Comparison of ENCODE assay signal across 9 cellular contexts in the genomic region with DNA sequence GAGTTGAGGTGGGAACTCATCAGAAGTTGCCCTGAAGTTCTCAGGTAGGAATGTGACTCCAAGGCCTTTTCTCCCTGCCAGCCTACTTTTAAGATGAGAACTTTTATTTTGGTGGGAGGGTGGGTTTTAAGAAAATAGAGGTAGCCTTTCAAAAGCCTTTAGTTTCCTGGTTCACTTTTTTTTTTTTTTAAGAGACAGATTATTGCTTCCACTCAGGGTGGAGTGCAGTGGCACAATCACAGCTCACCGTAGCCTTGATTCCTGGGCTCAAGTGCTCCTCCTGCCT. TPM values are rescaled to one million over a fixed set of nuclear protein-coding genes. Genes with fewer than 3 reads are reported as not detected.
A peak's percentile ranks its signal among the peaks of the same experiment; 100 is the strongest.
DNase-seq lines count a peak whose midpoint lies in the region; ATAC-seq and TF ChIP-seq lines count a peak whose summit lies in the region.
"Had no signal": no experiment of that assay in that cellular context is flagged by ENCODE, and none has a peak within 500 bp of the region (broad histone marks: within the 10 kb centered on the region; RNA-seq: fewer than 3 reads in every experiment).

No MANE protein-coding gene starts in this region.

- ATAC-seq in WTC11: no peak
- no peak for ATAC-seq in aorta (ENCODE audit: low FRiP score)
- ATAC-seq: activated CD8-positive, alpha-beta memory T cell treated with anti-CD3 and anti-CD28 coated beads, Interleukin-2, amount 10 ng/mL, durations not matched to agents 7 days and 5 days had no signal

- H2AFZ ChIP-seq in smooth muscle cell (ENCODE audit: low read depth): no peak overlapping the region

- 29% methylated on average over 1 of the region's 1 CpG for WGBS in smooth muscle cell (ENCODE audit: low lambda C conversion rate)
- WGBS in aorta, 2 donors: 27 to 91% methylated on average over 1 of the region's 1 CpG

- H3K9me3 ChIP-seq in smooth muscle cell (replicated peaks; ENCODE audit: low read depth) (no peaks in the 10 kb centered on the region), aorta (ENCODE audit: control insufficient read depth, low read length) (no peaks in the 10 kb centered on the region)

- H3F3A ChIP-seq in smooth muscle cell (ENCODE audit: low read depth): no peaks in the 10 kb centered on the region

- H3K27me3 Mint-ChIP-seq in activated CD4-positive, alpha-beta memory T cell treated with anti-CD3 and anti-CD28 coated beads, Interleukin-2, amount 10 ng/mL, durations not matched to agents 7 days and 5 days: no peaks in the 10 kb centered on the region
- H3K27me3 Mint-ChIP-seq in activated CD4-positive, alpha-beta memory T cell treated with anti-CD3 and anti-CD28 coated beads for 36 hours: peaks cover 2% of the 10 kb centered on the region
- peaks cover 31% of the 10 kb centered on the region for H3K27me3 Mint-ChIP-seq in WTC11 (ENCODE audit: low read depth)
- H3K27me3 Mint-ChIP-seq in glutamatergic neuron (ENCODE audit: unreplicated experiment): peaks cover 4% of the 10 kb centered on the region
- H3K27me3 Mint-ChIP-seq: activated CD8-positive, alpha-beta memory T cell treated with anti-CD3 and anti-CD28 coated beads, Interleukin-2, amount 10 ng/mL, durations not matched to agents 7 days and 5 days had no signal

- H3K4me1 ChIP-seq in smooth muscle cell (ENCODE audit: low read depth) (no peaks in the 10 kb centered on the region), aorta (ENCODE audit: control insufficient read depth in 1 of 2, insufficient read depth in 2 of 2, low read length in 2 of 2) (no peaks in the 10 kb centered on the region)

- intact Hi-C loops in activated CD4-positive, alpha-beta memory T cell treated with anti-CD3 and anti-CD28 coated beads for 36 hours (cut with micrococcal nuclease): loop anchor here (5.0 to 10.0 kb wide), 2 partner anchors 35 to 308 kb away; a partner anchor contains a TSS
- intact Hi-C loops in aorta (cut with DNase I): loop anchor here (5.0 kb wide), 2 partner anchors 35 to 55 kb away; a partner anchor contains a TSS

- H3K36me3 Mint-ChIP-seq in activated CD4-positive, alpha-beta memory T cell treated with anti-CD3 and anti-CD28 coated beads, Interleukin-2, amount 10 ng/mL, durations not matched to agents 7 days and 5 days (ENCODE audit: low read depth): no peaks in the 10 kb centered on the region
- H3K36me3 Mint-ChIP-seq in activated CD4-positive, alpha-beta memory T cell treated with anti-CD3 and anti-CD28 coated beads for 36 hours: peaks cover 2% of the 10 kb centered on the region
- H3K36me3 Mint-ChIP-seq in WTC11: 0 out of 2 replicates have a peak, but pooled peaks cover 6% of the 10 kb centered on the region
- H3K36me3 Mint-ChIP-seq in glutamatergic neuron (ENCODE audit: unreplicated experiment): no peaks in the 10 kb centered on the region
- H3K36me3 Mint-ChIP-seq: activated CD8-positive, alpha-beta memory T cell treated with anti-CD3 and anti-CD28 coated beads, Interleukin-2, amount 10 ng/mL, durations not matched to agents 7 days and 5 days had no signal

- no peak overlapping the region for H3K27ac Mint-ChIP-seq in activated CD4-positive, alpha-beta memory T cell treated with anti-CD3 and anti-CD28 coated beads, Interleukin-2, amount 10 ng/mL, durations not matched to agents 7 days and 5 days
- H3K27ac Mint-ChIP-seq in activated CD4-positive, alpha-beta memory T cell treated with anti-CD3 and anti-CD28 coated beads for 36 hours: no peak overlapping the region
- H3K27ac Mint-ChIP-seq in WTC11: no peak overlapping the region
- H3K27ac Mint-ChIP-seq in glutamatergic neuron (ENCODE audit: unreplicated experiment): no peak overlapping the region

- POLR2A ChIA-PET in activated CD4-positive, alpha-beta memory T cell treated with anti-CD3 and anti-CD28 coated beads, Interleukin-2, amount 10 ng/mL, durations not matched to agents 7 days and 5 days (lab: Charles Lee): interaction anchor here (2.8 kb wide), 1 partner anchor 54 kb away, joined by 17 read pairs; a partner anchor contains a TSS
- POLR2A ChIA-PET in activated CD4-positive, alpha-beta memory T cell treated with anti-CD3 and anti-CD28 coated beads for 36 hours (lab: Charles Lee): interaction anchor here (1.4 kb wide), 2 partner anchors 23 to 54 kb away, joined by 4 to 7 read pairs; a partner anchor contains a TSS
- POLR2A ChIA-PET in WTC11 (lab: Charles Lee): no interaction called here

- CTCF ChIA-PET in activated CD4-positive, alpha-beta memory T cell treated with anti-CD3 and anti-CD28 coated beads, Interleukin-2, amount 10 ng/mL, durations not matched to agents 7 days and 5 days (lab: Charles Lee): interaction anchor here (0.7 to 1.4 kb wide), 4 partner anchors 9 to 299 kb away, joined by 3 to 4 read pairs (median 4); a partner anchor contains a TSS
- CTCF ChIA-PET in activated CD4-positive, alpha-beta memory T cell treated with anti-CD3 and anti-CD28 coated beads for 36 hours (lab: Charles Lee): interaction anchor here (1.1 to 3.3 kb wide), 5 partner anchors 11 to 66 kb away, joined by 3 to 18 read pairs (median 6); a partner anchor contains a TSS
- CTCF ChIA-PET in WTC11 (lab: Charles Lee): interaction anchor here (1.3 to 1.8 kb wide), 3 partner anchors 11 to 32 kb away, joined by 3 to 8 read pairs (median 4); a partner anchor contains a TSS

- H4K20me1 ChIP-seq in smooth muscle cell (ENCODE audit: low read depth): no peaks in the 10 kb centered on the region

- TF ChIP-seq CTCF in WTC11 (IDR thresholded peaks at IDR 0.05) (no peak), glutamatergic neuron (IDR thresholded peaks at IDR 0.05; ENCODE audit: partially characterized antibody, unreplicated experiment) (no peak), smooth muscle cell (IDR thresholded peaks at IDR 0.05; ENCODE audit: borderline replicate concordance, insufficient read depth, poor library complexity, severe bottlenecking) (no peak)

- H3K27me3 ChIP-seq in smooth muscle cell (ENCODE audit: low read depth) (no peaks in the 10 kb centered on the region), aorta (ENCODE audit: control insufficient read depth in 1 of 2, insufficient read depth in 2 of 2, low read length in 1 of 2) (no peaks in the 10 kb centered on the region)

- H3K4me3 Mint-ChIP-seq in activated CD4-positive, alpha-beta memory T cell treated with anti-CD3 and anti-CD28 coated beads, Interleukin-2, amount 10 ng/mL, durations not matched to agents 7 days and 5 days: peak overlapping the region; percentile 95
- no peak overlapping the region for H3K4me3 Mint-ChIP-seq in activated CD4-positive, alpha-beta memory T cell treated with anti-CD3 and anti-CD28 coated beads for 36 hours
- peak overlapping the region; percentile 89 for H3K4me3 Mint-ChIP-seq in WTC11
- H3K4me3 Mint-ChIP-seq in glutamatergic neuron (ENCODE audit: unreplicated experiment): peak overlapping the region; percentile 95

- peak overlapping the region; percentile 91 for H3K4me2 ChIP-seq in smooth muscle cell

- H3K79me2 ChIP-seq in smooth muscle cell (ENCODE audit: low read depth): peaks cover 5% of the 10 kb centered on the region

- H3K36me3 ChIP-seq in smooth muscle cell (ENCODE audit: low read depth) (no peaks in the 10 kb centered on the region), aorta (ENCODE audit: control insufficient read depth in 1 of 2, insufficient read depth in 2 of 2, low read length in 1 of 2) (no peaks in the 10 kb centered on the region)

- peaks cover 20% of the 10 kb centered on the region for H3K4me1 Mint-ChIP-seq in activated CD4-positive, alpha-beta memory T cell treated with anti-CD3 and anti-CD28 coated beads, Interleukin-2, amount 10 ng/mL, durations not matched to agents 7 days and 5 days
- peaks cover 17% of the 10 kb centered on the region for H3K4me1 Mint-ChIP-seq in activated CD4-positive, alpha-beta memory T cell treated with anti-CD3 and anti-CD28 coated beads for 36 hours (ENCODE audit: low read depth)
- peaks cover 3% of the 10 kb centered on the region for H3K4me1 Mint-ChIP-seq in WTC11
- H3K4me1 Mint-ChIP-seq in glutamatergic neuron (ENCODE audit: low read depth, unreplicated experiment): peaks cover 3% of the 10 kb centered on the region

- no peak overlapping the region for H3K9ac ChIP-seq in smooth muscle cell (ENCODE audit: low read depth)

- no peak for DNase-seq in activated CD4-positive, alpha-beta memory T cell treated with anti-CD3 and anti-CD28 coated beads, Interleukin-2, amount 10 ng/mL, durations not matched to agents 7 days and 5 days
- DNase-seq in activated CD4-positive, alpha-beta memory T cell treated with anti-CD3 and anti-CD28 coated beads for 36 hours: no peak
- no peak for DNase-seq in WTC11 (ENCODE audit: low spot score)
- no peak for DNase-seq in glutamatergic neuron
- DNase-seq in smooth muscle cell (lab: John Stamatoyannopoulos, UW; ENCODE audit: unreplicated experiment): no peak
- DNase-seq in AG08395 (ENCODE audit: low spot score): no peak
- no peak for DNase-seq in aorta
- no peak for DNase-seq in NOMO-1 (lab: John Stamatoyannopoulos, UW; ENCODE audit: unreplicated experiment in 2 of 2)
- DNase-seq: activated CD8-positive, alpha-beta memory T cell treated with anti-CD3 and anti-CD28 coated beads, Interleukin-2, amount 10 ng/mL, durations not matched to agents 7 days and 5 days had no signal

- no peak overlapping the region for H3K27ac ChIP-seq in smooth muscle cell (ENCODE audit: low read depth)
- no peak overlapping the region for H3K27ac ChIP-seq in aorta (ENCODE audit: low read depth in 1 of 2, low read length in 2 of 2)

- peak overlapping the region; percentile 80 for H3K4me3 ChIP-seq in smooth muscle cell
- no peak overlapping the region for H3K4me3 ChIP-seq in aorta (ENCODE audit: low read length in 2 of 2)

- H3K9me3 Mint-ChIP-seq in activated CD4-positive, alpha-beta memory T cell treated with anti-CD3 and anti-CD28 coated beads, Interleukin-2, amount 10 ng/mL, durations not matched to agents 7 days and 5 days: no peaks in the 10 kb centered on the region
- no peaks in the 10 kb centered on the region for H3K9me3 Mint-ChIP-seq in activated CD4-positive, alpha-beta memory T cell treated with anti-CD3 and anti-CD28 coated beads for 36 hours
- H3K9me3 Mint-ChIP-seq in WTC11: no peaks in the 10 kb centered on the region
- H3K9me3 Mint-ChIP-seq in glutamatergic neuron (ENCODE audit: unreplicated experiment): peaks cover 7% of the 10 kb centered on the region

RNA-seq across cellular contexts. Expression of a gene that starts 3.0 kb away (rescaled TPM):
- under 1 TPM in 1 of 2 experiments, not detected in 1; 0.35 TPM for total RNA-seq in activated CD4-positive, alpha-beta memory T cell treated with anti-CD3 and anti-CD28 coated beads, Interleukin-2, amount 10 ng/mL, durations not matched to agents 7 days and 5 days
- total RNA-seq in activated CD4-positive, alpha-beta memory T cell treated with anti-CD3 and anti-CD28 coated beads for 36 hours: not detected
- total RNA-seq in WTC11 (2021): 0.35 to 0.87 TPM (median 0.41 TPM) in 3 replicates
- total RNA-seq in glutamatergic neuron (ENCODE audit: unreplicated experiment): 0.71 TPM
- total RNA-seq in smooth muscle cell: not detected in 2 replicates
- polyA plus RNA-seq in smooth muscle cell: 0.17 and 0.49 TPM in 2 replicates
- total RNA-seq in aorta: not detected
- not detected for polyA plus RNA-seq in aorta
- total RNA-seq: activated CD8-positive, alpha-beta memory T cell treated with anti-CD3 and anti-CD28 coated beads, Interleukin-2, amount 10 ng/mL, durations not matched to agents 7 days and 5 days had no signal

RNA-seq across cellular contexts. Expression of a gene that starts 7.9 kb away (rescaled TPM):
- total RNA-seq in activated CD4-positive, alpha-beta memory T cell treated with anti-CD3 and anti-CD28 coated beads, Interleukin-2, amount 10 ng/mL, durations not matched to agents 7 days and 5 days: 10 to 100 TPM; 63.4 to 64.6 TPM
- total RNA-seq in activated CD4-positive, alpha-beta memory T cell treated with anti-CD3 and anti-CD28 coated beads for 36 hours: 10 to 100 TPM; 74.5 to 77.6 TPM
- total RNA-seq in WTC11 (2021): 113 to 131 TPM (median 116 TPM) in 3 replicates
- total RNA-seq in glutamatergic neuron (ENCODE audit: unreplicated experiment): 52.0 TPM
- total RNA-seq in smooth muscle cell: 35.0 and 46.7 TPM in 2 replicates
- polyA plus RNA-seq in smooth muscle cell: 71.3 and 84.1 TPM in 2 replicates
- total RNA-seq in aorta: 10 to 100 TPM; 28.1 to 32.9 TPM
- polyA plus RNA-seq in aorta: 10 to 100 TPM; 27.4 to 28.4 TPM

RNA-seq across cellular contexts. Expression of a gene that starts 10.0 kb away (rescaled TPM):
- total RNA-seq in activated CD4-positive, alpha-beta memory T cell treated with anti-CD3 and anti-CD28 coated beads, Interleukin-2, amount 10 ng/mL, durations not matched to agents 7 days and 5 days: 1 to 10 TPM; 3.2 to 3.5 TPM
- 1 to 10 TPM; 2.4 to 2.5 TPM for total RNA-seq in activated CD4-positive, alpha-beta memory T cell treated with anti-CD3 and anti-CD28 coated beads for 36 hours
- total RNA-seq in WTC11 (2021): 2.4 to 3.4 TPM (median 3.2 TPM) in 3 replicates
- total RNA-seq in glutamatergic neuron (ENCODE audit: unreplicated experiment): 2.2 TPM
- 2.4 TPM in 1 of 2 replicates, not detected in the other for total RNA-seq in smooth muscle cell
- polyA plus RNA-seq in smooth muscle cell: 0.61 and 2.0 TPM in 2 replicates
- total RNA-seq in aorta: 1 to 10 TPM; 1.2 to 2.2 TPM
- 1 to 10 TPM; 4.7 to 6.6 TPM for polyA plus RNA-seq in aorta

RNA-seq across cellular contexts. Expression of a gene that starts 20.7 kb away (rescaled TPM):
- not detected for total RNA-seq in activated CD4-positive, alpha-beta memory T cell treated with anti-CD3 and anti-CD28 coated beads, Interleukin-2, amount 10 ng/mL, durations not matched to agents 7 days and 5 days
- total RNA-seq in activated CD4-positive, alpha-beta memory T cell treated with anti-CD3 and anti-CD28 coated beads for 36 hours: not detected
- total RNA-seq in WTC11 (2021): 25.9 to 31.1 TPM (median 28.6 TPM) in 3 replicates
- 6.7 TPM for total RNA-seq in glutamatergic neuron (ENCODE audit: unreplicated experiment)
- 1.6 TPM in 1 of 2 replicates, not detected in the other for total RNA-seq in smooth muscle cell
- 0.55 and 1.4 TPM in 2 replicates for polyA plus RNA-seq in smooth muscle cell
- under 1 TPM in 1 of 2 donors, not detected in 1; 0.63 TPM for total RNA-seq in aorta
- 1 to 10 TPM in 1 of 2 donors, under 1 TPM in 1; 0.18 to 3.5 TPM for polyA plus RNA-seq in aorta
- total RNA-seq: activated CD8-positive, alpha-beta memory T cell treated with anti-CD3 and anti-CD28 coated beads, Interleukin-2, amount 10 ng/mL, durations not matched to agents 7 days and 5 days had no signal

RNA-seq across cellular contexts. Expression of a gene that starts 34.9 kb away (rescaled TPM):
- 10 to 100 TPM; 48.1 to 49.8 TPM for total RNA-seq in activated CD4-positive, alpha-beta memory T cell treated with anti-CD3 and anti-CD28 coated beads, Interleukin-2, amount 10 ng/mL, durations not matched to agents 7 days and 5 days
- 10 to 100 TPM; 64.3 to 65.6 TPM for total RNA-seq in activated CD4-positive, alpha-beta memory T cell treated with anti-CD3 and anti-CD28 coated beads for 36 hours
- 37.8 to 48.0 TPM (median 41.7 TPM) in 3 replicates for total RNA-seq in WTC11 (2021)
- total RNA-seq in glutamatergic neuron (ENCODE audit: unreplicated experiment): 82.9 TPM
- 20.7 and 30.3 TPM in 2 replicates for total RNA-seq in smooth muscle cell
- polyA plus RNA-seq in smooth muscle cell: 11.1 and 14.4 TPM in 2 replicates
- 100 to 1,000 TPM; 123 to 125 TPM for total RNA-seq in aorta
- polyA plus RNA-seq in aorta: 10 to 100 TPM; 53.7 to 56.3 TPM
